Comparison of ENCODE assay signal across 8 cellular contexts in genomic region chr13:79482271-79482970, GRCh38. TPM values are rescaled to one million over a fixed set of nuclear protein-coding genes. Genes with fewer than 3 reads are reported as not detected.
DNase-seq lines count a peak whose midpoint lies in the region; ATAC-seq and TF ChIP-seq lines count a peak whose summit lies in the region.

No MANE protein-coding gene starts in this region.

- peaks cover 21% of the 10 kb centered on the region for H3K4me1 ChIP-seq in cardiac muscle cell (ENCODE audit: low read depth)

- DNase-seq in cardiac muscle cell (ENCODE audit: low read depth in 1 of 2, low spot score in 1 of 2) (peak in 1 of 2 donors; percentile 22), left cardiac atrium (no peak), kidney glomerular epithelial cell (lab: John Stamatoyannopoulos, UW) (peak; percentile 50), type B pancreatic cell (ENCODE audit: extremely low spot score, unreplicated experiment) (no peak), NCI-H128 (lab: John Stamatoyannopoulos, UW; ENCODE audit: unreplicated experiment) (no peak), cerebellar nuclear complex (lab: John Stamatoyannopoulos, UW) (no peak)
- no peak for DNase-seq in activated naive CD8-positive, alpha-beta T cell treated with anti-CD3 and anti-CD28 coated beads, Interleukin-2, amount 10 ng/mL, durations not matched to agents 7 days and 5 days

- H3K4me3 ChIP-seq in cardiac muscle cell: peak overlapping the region; percentile 85

- peaks cover 32% of the 10 kb centered on the region for H3K27me3 Mint-ChIP-seq in activated naive CD8-positive, alpha-beta T cell treated with anti-CD3 and anti-CD28 coated beads, Interleukin-2, amount 10 ng/mL, durations not matched to agents 7 days and 5 days
- peaks cover 4% of the 10 kb centered on the region for H3K27me3 Mint-ChIP-seq in type B pancreatic cell

- H3K4me3 Mint-ChIP-seq in activated naive CD8-positive, alpha-beta T cell treated with anti-CD3 and anti-CD28 coated beads, Interleukin-2, amount 10 ng/mL, durations not matched to agents 7 days and 5 days: peak overlapping the region; percentile 97
- peak overlapping the region; percentile 95 for H3K4me3 Mint-ChIP-seq in type B pancreatic cell

- H3K27ac Mint-ChIP-seq in activated naive CD8-positive, alpha-beta T cell treated with anti-CD3 and anti-CD28 coated beads, Interleukin-2, amount 10 ng/mL, durations not matched to agents 7 days and 5 days: peak overlapping the region; percentile 11
- H3K27ac Mint-ChIP-seq in type B pancreatic cell: peak overlapping the region; percentile 98

- ATAC-seq in left cardiac atrium (no peak), HG02973 (IDR thresholded peaks at IDR 0.05; ENCODE audit: unreplicated experiment) (no peak)
- ATAC-seq in activated naive CD8-positive, alpha-beta T cell treated with anti-CD3 and anti-CD28 coated beads, Interleukin-2, amount 10 ng/mL, durations not matched to agents 7 days and 5 days (ENCODE audit: low read depth): no peak

- H3K9me3 Mint-ChIP-seq in activated naive CD8-positive, alpha-beta T cell treated with anti-CD3 and anti-CD28 coated beads, Interleukin-2, amount 10 ng/mL, durations not matched to agents 7 days and 5 days: no peaks in the 10 kb centered on the region
- no peaks in the 10 kb centered on the region for H3K9me3 Mint-ChIP-seq in type B pancreatic cell

- H3K9me3 ChIP-seq in cardiac muscle cell (ENCODE audit: low read depth): no peaks in the 10 kb centered on the region

- H3K27me3 ChIP-seq in cardiac muscle cell: no peaks in the 10 kb centered on the region

- no peak for TF ChIP-seq CTCF in cardiac muscle cell (IDR thresholded peaks at IDR 0.05; ENCODE audit: low read depth, low read length)
- no peak for TF ChIP-seq CTCF in type B pancreatic cell (conservative IDR thresholded peaks at IDR 0.05)

- no peak overlapping the region for H3K27ac ChIP-seq in cardiac muscle cell

- POLR2A ChIA-PET in activated naive CD8-positive, alpha-beta T cell treated with anti-CD3 and anti-CD28 coated beads, Interleukin-2, amount 10 ng/mL, durations not matched to agents 7 days and 5 days (lab: Charles Lee): no interaction called here

- intact Hi-C loops in left cardiac atrium (cut with DNase I): loop anchor here in 1 of 2 donors (5.0 kb wide), 1 partner anchor 50 kb away; no protein-coding TSS in a partner anchor

- peaks cover 5% of the 10 kb centered on the region for H3K36me3 Mint-ChIP-seq in activated naive CD8-positive, alpha-beta T cell treated with anti-CD3 and anti-CD28 coated beads, Interleukin-2, amount 10 ng/mL, durations not matched to agents 7 days and 5 days
- peaks cover 9% of the 10 kb centered on the region for H3K36me3 Mint-ChIP-seq in type B pancreatic cell

- H3K4me1 Mint-ChIP-seq in activated naive CD8-positive, alpha-beta T cell treated with anti-CD3 and anti-CD28 coated beads, Interleukin-2, amount 10 ng/mL, durations not matched to agents 7 days and 5 days: peaks cover 46% of the 10 kb centered on the region
- H3K4me1 Mint-ChIP-seq in type B pancreatic cell (ENCODE audit: unreplicated experiment): peaks cover 25% of the 10 kb centered on the region

- no peaks in the 10 kb centered on the region for H3K36me3 ChIP-seq in cardiac muscle cell

RNA-seq across cellular contexts. Expression of gene NDFIP2, which starts 1.5 kb away (rescaled TPM):
- total RNA-seq in cardiac muscle cell (24.2 and 26.8 TPM in 2 replicates), left cardiac atrium (10 to 100 TPM; 30.9 to 39.0 TPM), type B pancreatic cell (ENCODE audit: low replicate concordance) (41.7 and 97.5 TPM in 2 replicates)
- polyA plus RNA-seq in cardiac muscle cell: 37.3 and 43.5 TPM in 2 replicates
- total RNA-seq in activated naive CD8-positive, alpha-beta T cell treated with anti-CD3 and anti-CD28 coated beads, Interleukin-2, amount 10 ng/mL, durations not matched to agents 7 days and 5 days: 1 to 10 TPM; 6.7 to 9.8 TPM
